ENCODE assay signal across 8 cellular contexts in genomic region chr11:72080326-72081183, GRCh38. TPM values are rescaled to one million over a fixed set of nuclear protein-coding genes. Genes with fewer than 3 reads are reported as not detected.
DNase-seq lines count a peak whose midpoint lies in the region; ATAC-seq and TF ChIP-seq lines count a peak whose summit lies in the region.

Gene LRRC51, plus strand, starts transcription at chr11:72080850. Its CDS starts 8,234 bp downstream, at chr11:72089084.
Gene NUMA1, minus strand, starts transcription at chr11:72080542. Its CDS starts 44,599 bp downstream, at chr11:72035943.

- H3K36me3 Mint-ChIP-seq in HFFc6 (ENCODE audit: low read depth) = peaks cover 18% of the 10 kb centered on the region
- peaks cover 6% of the 10 kb centered on the region for H3K36me3 Mint-ChIP-seq in activated naive CD4-positive, alpha-beta T cell treated with anti-CD3 and anti-CD28 coated beads for 36 hours (ENCODE audit: low read depth)

- intact Hi-C loops in activated naive CD4-positive, alpha-beta T cell treated with anti-CD3 and anti-CD28 coated beads for 36 hours (cut with micrococcal nuclease) = loop anchor here (1.0 to 10.0 kb wide), 11 partner anchors 8 to 1062 kb away; partner anchors contain the start of genes ANAPC15, ATG16L2, CLPB and FCHSD2

- no peak within 1 kb of the TSS for H4K8ac ChIP-seq in neuronal stem cell (ENCODE audit: low read depth, low read length)

- peak within 1 kb of the TSS; percentile 49 for H3K23ac ChIP-seq in neuronal stem cell (ENCODE audit: low read depth, low read length, poor library complexity)

- peak within 1 kb of the TSS; percentile 75 to 97 (median 94) for H3K27ac ChIP-seq in gastroesophageal sphincter
- H3K27ac ChIP-seq in neuronal stem cell (replicated peaks; ENCODE audit: low read length) = peak within 1 kb of the TSS; percentile 93
- peak within 1 kb of the TSS; percentile 92 for H3K27ac ChIP-seq in subcutaneous abdominal adipose tissue (ENCODE audit: low read depth, low read length)

- H3K4me1 ChIP-seq in gastroesophageal sphincter = peaks cover 0 to 37% (median 0%) of the 10 kb centered on the region in 3 donors
- H3K4me1 ChIP-seq in neuronal stem cell (ENCODE audit: control insufficient read depth in 2 of 2, insufficient read depth in 1 of 2, low read depth in 1 of 2, low read length in 2 of 2) = peaks cover 3 to 9% of the 10 kb centered on the region in 2 donors
- peaks cover 0 to 27% (median 19%) of the 10 kb centered on the region in 5 donors for H3K4me1 ChIP-seq in subcutaneous abdominal adipose tissue (ENCODE audit: control insufficient read depth in 5 of 5, insufficient read depth in 5 of 5, low read length in 5 of 5)

- no peak within 1 kb of the TSS for H2BK120ac ChIP-seq in neuronal stem cell (ENCODE audit: low read depth, low read length)

- CTCF ChIA-PET in activated naive CD4-positive, alpha-beta T cell treated with anti-CD3 and anti-CD28 coated beads for 36 hours (lab: Charles Lee) = interaction anchor here (0.6 to 2.2 kb wide), 5 partner anchors 10 to 55 kb away, joined by 3 to 22 read pairs (median 4); no protein-coding TSS in a partner anchor

- peaks cover 4% of the 10 kb centered on the region for H3K27me3 Mint-ChIP-seq in HFFc6 (ENCODE audit: insufficient read depth)
- no peaks in the 10 kb centered on the region for H3K27me3 Mint-ChIP-seq in activated naive CD4-positive, alpha-beta T cell treated with anti-CD3 and anti-CD28 coated beads for 36 hours (ENCODE audit: low read depth)

- H3K14ac ChIP-seq in neuronal stem cell (ENCODE audit: low read length) = no peak within 1 kb of the TSS

- no peak within 1 kb of the TSS for H2AK5ac ChIP-seq in neuronal stem cell (ENCODE audit: low read depth, low read length)

- H3K4me1 Mint-ChIP-seq in HFFc6 (ENCODE audit: low read depth) = peaks cover 54% of the 10 kb centered on the region
- H3K4me1 Mint-ChIP-seq in activated naive CD4-positive, alpha-beta T cell treated with anti-CD3 and anti-CD28 coated beads for 36 hours (ENCODE audit: low read depth) = peaks cover 37% of the 10 kb centered on the region

- H3K9me3 Mint-ChIP-seq in HFFc6 = no peaks in the 10 kb centered on the region
- H3K9me3 Mint-ChIP-seq in activated naive CD4-positive, alpha-beta T cell treated with anti-CD3 and anti-CD28 coated beads for 36 hours = no peaks in the 10 kb centered on the region

- H3K4ac ChIP-seq in neuronal stem cell (ENCODE audit: low read length) = no peak within 1 kb of the TSS

- peak within 1 kb of the TSS; percentile 90 for H3K4me2 ChIP-seq in neuronal stem cell (ENCODE audit: insufficient read depth, low read length, poor library complexity, severe bottlenecking)

- H3K36me3 ChIP-seq in gastroesophageal sphincter (no peaks in the 10 kb centered on the region), neuronal stem cell (replicated peaks in 1 of 2; ENCODE audit: control insufficient read depth in 2 of 2, insufficient read depth in 2 of 2, low read length in 2 of 2) (peaks cover 0 to 24% of the 10 kb centered on the region in 2 donors), subcutaneous abdominal adipose tissue (ENCODE audit: control insufficient read depth in 5 of 5, insufficient read depth in 5 of 5, low read length in 5 of 5) (peaks cover 0 to 2% (median 0%) of the 10 kb centered on the region in 5 donors)

- DNase-seq in GM04504 (ENCODE audit: low read depth) (peak; percentile 100), HFFc6 (peak; percentile 100), NAMALWA (ENCODE audit: low spot score) (peak; percentile 100), SK-MEL-5 (ENCODE audit: low read depth, low spot score) (peak; percentile 100), neuronal stem cell (ENCODE audit: low spot score) (peak; percentile 100)
- peak; percentile 100 for DNase-seq in activated naive CD4-positive, alpha-beta T cell treated with anti-CD3 and anti-CD28 coated beads for 36 hours

- peak within 1 kb of the TSS; percentile 80 for H3K9ac ChIP-seq in neuronal stem cell (ENCODE audit: low read depth, low read length, poor library complexity)
- peak within 1 kb of the TSS; percentile 50 to 93 (median 89) for H3K9ac ChIP-seq in subcutaneous abdominal adipose tissue (ENCODE audit: low read length in 5 of 5)

- TF ChIP-seq CTCF in HFFc6 (IDR thresholded peaks at IDR 0.05) = no peak
- TF ChIP-seq CTCF in gastroesophageal sphincter (IDR thresholded peaks at IDR 0.05) = no peak

- no peak within 1 kb of the TSS for H2BK12ac ChIP-seq in neuronal stem cell (ENCODE audit: low read length)

- H3K27me3 ChIP-seq in gastroesophageal sphincter (no peaks in the 10 kb centered on the region), neuronal stem cell (ENCODE audit: control insufficient read depth in 3 of 3, insufficient read depth in 3 of 3, low read depth in 1 of 3, low read length in 3 of 3) (no peaks in the 10 kb centered on the region), subcutaneous abdominal adipose tissue (ENCODE audit: control insufficient read depth in 5 of 5, insufficient read depth in 4 of 5, low read length in 5 of 5) (no peaks in the 10 kb centered on the region)

- H2BK5ac ChIP-seq in neuronal stem cell (ENCODE audit: low read length) = no peak within 1 kb of the TSS

- WGBS in gastroesophageal sphincter (ENCODE audit: low coverage in 1 of 2), 2 donors = 0% methylated on average over 2 to 7 of the region's 60 CpGs
- WGBS in neuronal stem cell (ENCODE audit: extremely low coverage in 2 of 2, insufficient read length in 2 of 2, insufficient replicate concordance in 1 of 2), 2 donors = no CpG with 5 or more reads among the region's 60 CpGs

- peak; percentile 61 to 65 for TF ChIP-seq POLR2A in gastroesophageal sphincter (IDR thresholded peaks at IDR 0.05)

- H4K91ac ChIP-seq in neuronal stem cell (ENCODE audit: low read depth, low read length, poor library complexity) = no peak within 1 kb of the TSS

- in situ Hi-C loops in SK-MEL-5 (cut with HindIII; ENCODE audit: low pct_unique_long_range_greater_than_20kb, low sequenced_read_pairs) = no loop called here

- H3K9me3 ChIP-seq in gastroesophageal sphincter (no peaks in the 10 kb centered on the region), neuronal stem cell (replicated peaks in 1 of 2; ENCODE audit: control insufficient read depth in 2 of 2, insufficient read depth in 1 of 2, low read depth in 1 of 2, low read length in 2 of 2) (no peaks in the 10 kb centered on the region), subcutaneous abdominal adipose tissue (ENCODE audit: control insufficient read depth in 5 of 5, low read length in 5 of 5) (no peaks in the 10 kb centered on the region)

- H2AFZ ChIP-seq in neuronal stem cell (ENCODE audit: low read length) = peak within 1 kb of the TSS; percentile 96

- peak within 1 kb of the TSS; percentile 91 for H3K18ac ChIP-seq in neuronal stem cell (ENCODE audit: low read length)

- H3K4me3 ChIP-seq in gastroesophageal sphincter (peak within 1 kb of the TSS; percentile 54 to 79), neuronal stem cell (ENCODE audit: low read length in 2 of 2) (peak within 1 kb of the TSS; percentile 79 to 99), subcutaneous abdominal adipose tissue (ENCODE audit: low read depth in 1 of 5, low read length in 5 of 5) (peak within 1 kb of the TSS; percentile 74 to 88 (median 82))

- peak within 1 kb of the TSS; percentile 89 for H3K4me3 Mint-ChIP-seq in HFFc6
- H3K4me3 Mint-ChIP-seq in activated naive CD4-positive, alpha-beta T cell treated with anti-CD3 and anti-CD28 coated beads for 36 hours = peak within 1 kb of the TSS; percentile 88

- peak; percentile 96 for ATAC-seq in gastroesophageal sphincter

- H2BK15ac ChIP-seq in neuronal stem cell (ENCODE audit: low read length) = peak within 1 kb of the TSS; percentile 12

- peak within 1 kb of the TSS; percentile 97 for H3K27ac Mint-ChIP-seq in HFFc6
- H3K27ac Mint-ChIP-seq in activated naive CD4-positive, alpha-beta T cell treated with anti-CD3 and anti-CD28 coated beads for 36 hours = peak within 1 kb of the TSS; percentile 90

- no peak for TF ChIP-seq EP300 in gastroesophageal sphincter (IDR thresholded peaks at IDR 0.05)

- no peaks in the 10 kb centered on the region for H3K79me1 ChIP-seq in neuronal stem cell (ENCODE audit: low read depth, low read length)

RNA-seq across cellular contexts. Expression of gene LRRC51, which starts in this region (rescaled TPM):
- total RNA-seq in HFFc6 (2021; fragmentation: NEBNext Ultra II Directional; extraction: Animal tissue kit (Norgen Biotek cat#: 25700)) = 10 to 100 TPM in 1 of 6 experiments, 1 to 10 TPM in 5; 7.4 to 12.4 (median 8.5) TPM
- total RNA-seq in SK-MEL-5 (2014; rRNA removed; shearing (Covaris generic)) = 7.7 and 18.3 TPM in 2 replicates
- polyA plus RNA-seq in SK-MEL-5 (2015; cell fraction: cytosol; rRNA removed) = 8.4 and 9.2 TPM in 2 replicates
- 11.7 and 11.9 TPM in 2 replicates for polyA plus RNA-seq in SK-MEL-5 (2015; cell fraction: nucleus; rRNA removed)
- total RNA-seq in activated naive CD4-positive, alpha-beta T cell treated with anti-CD3 and anti-CD28 coated beads for 36 hours = 1 to 10 TPM; 6.8 to 8.3 TPM
- total RNA-seq in gastroesophageal sphincter = 10 to 100 TPM in 2 of 4 donors, 1 to 10 TPM in 2; 6.4 to 18.4 (median 10.7) TPM
- 7.1 TPM for polyA plus RNA-seq in neuronal stem cell (2013, experiment 1 of 2)
- 8.5 TPM for polyA plus RNA-seq in neuronal stem cell (2013, experiment 2 of 2)

RNA-seq across cellular contexts. Expression of gene NUMA1, which starts in this region (rescaled TPM):
- total RNA-seq in HFFc6 (2021; fragmentation: NEBNext Ultra II Directional; extraction: Animal tissue kit (Norgen Biotek cat#: 25700)) = 100 to 1,000 TPM; 127 to 148 (median 137) TPM
- total RNA-seq in SK-MEL-5 (2014; rRNA removed; shearing (Covaris generic)) = 118 and 144 TPM in 2 replicates
- polyA plus RNA-seq in SK-MEL-5 (2015; cell fraction: cytosol; rRNA removed) = 172 and 213 TPM in 2 replicates
- polyA plus RNA-seq in SK-MEL-5 (2015; cell fraction: nucleus; rRNA removed) = 594 and 717 TPM in 2 replicates
- total RNA-seq in activated naive CD4-positive, alpha-beta T cell treated with anti-CD3 and anti-CD28 coated beads for 36 hours = 100 to 1,000 TPM; 189 to 194 TPM
- total RNA-seq in gastroesophageal sphincter = 100 to 1,000 TPM; 235 to 370 (median 290) TPM
- polyA plus RNA-seq in neuronal stem cell (2013, experiment 1 of 2) = 81.2 TPM
- polyA plus RNA-seq in neuronal stem cell (2013, experiment 2 of 2) = 78.8 TPM

Comparison
In these comparisons a context has a peak if more than half of its experiments do, and no peak if none do; other contexts are left out.
1. Peak in every context shown above with its lines: DNase-seq, ATAC-seq, H3K4me3 ChIP-seq and H3K27ac ChIP-seq.